In the genomic region with DNA sequence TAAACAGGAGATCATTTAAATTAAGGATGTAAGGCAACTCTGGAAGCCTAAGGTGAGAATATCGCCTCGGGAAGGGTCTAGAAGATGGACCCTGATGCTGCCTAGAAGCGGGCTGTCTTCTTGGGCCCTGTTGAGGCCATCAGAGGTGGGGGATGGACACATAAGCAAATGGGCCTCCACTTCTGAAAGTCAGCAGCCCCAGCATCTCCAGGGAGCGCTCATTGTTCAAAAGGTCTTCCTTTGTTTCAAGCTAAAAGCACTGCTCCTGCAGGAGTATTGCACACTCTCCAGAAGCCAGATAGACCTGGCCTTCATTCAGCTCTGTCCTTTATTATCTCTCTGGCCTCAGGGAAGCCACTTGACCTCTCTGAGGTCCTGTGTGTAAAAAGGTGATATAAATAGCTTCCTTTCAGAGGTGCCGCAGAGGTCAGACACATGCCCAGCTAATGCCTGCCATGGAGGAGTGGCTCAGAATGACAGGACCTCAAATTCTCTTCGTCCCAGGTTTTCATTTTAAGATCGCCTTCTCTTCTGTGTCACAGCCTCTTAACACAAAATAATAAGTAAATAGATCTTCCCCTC, we compare ENCODE assay signal across 16 cellular contexts. TPM values are rescaled to one million over a fixed set of nuclear protein-coding genes. Genes with fewer than 3 reads are reported as not detected.
"Had no signal": no experiment of that assay in that cellular context is flagged by ENCODE, and none has a peak within 500 bp of the region (broad histone marks: within the 10 kb centered on the region; RNA-seq: fewer than 3 reads in every experiment).

No MANE protein-coding gene starts in this region.

- H3K27ac ChIP-seq: prostate gland, spleen, upper lobe of left lung had no signal

- DNase-seq: activated CD4-positive, alpha-beta memory T cell treated with anti-CD3 and anti-CD28 coated beads for 36 hours; activated CD4-positive, alpha-beta T cell treated with anti-CD3 and anti-CD28 coated beads for 36 hours; activated naive CD4-positive, alpha-beta T cell treated with anti-CD3 and anti-CD28 coated beads, Interleukin-2, amount 10 ng/mL, durations not matched to agents 7 days and 5 days; activated T-cell treated with anti-CD3 and anti-CD28 coated beads, Interleukin-2, amount 50 U/mL, for 24 hours; kidney glomerular epithelial cell; nephron progenitor cell; spleen; stimulated activated naive CD8-positive, alpha-beta T cell treated with anti-CD3 and anti-CD28 coated beads, Interleukin-15, amount 100 ng/mL, for 72 hours; T-helper 2 cell; upper lobe of left lung had no signal

- H3K4me3 ChIP-seq: lung, prostate gland, spleen, upper lobe of left lung had no signal

- H3K36me3 ChIP-seq: prostate gland, spleen, upper lobe of left lung had no signal

- ATAC-seq: activated CD4-positive, alpha-beta T cell treated with anti-CD3 and anti-CD28 coated beads for 36 hours; esophagus mucosa; sciatic nerve; stimulated activated naive CD8-positive, alpha-beta T cell treated with anti-CD3 and anti-CD28 coated beads, Interleukin-15, amount 100 ng/mL, for 72 hours had no signal

- FAIRE-seq: astrocyte had no signal

- H3K4me1 ChIP-seq: prostate gland had no signal

- H3K9me3 ChIP-seq: prostate gland, spleen, upper lobe of left lung had no signal

- H3K27me3 ChIP-seq: upper lobe of left lung had no signal

RNA-seq across cellular contexts. Expression of gene CLIC6, which starts 48.6 kb away (rescaled TPM):
- total RNA-seq: glomerular endothelial cell had no signal
